In genomic region chr5:1507457-1507856, GRCh38 we compare ENCODE assay signal across 19 cellular contexts. TPM values are rescaled to one million over a fixed set of nuclear protein-coding genes. Genes with fewer than 3 reads are reported as not detected.
DNase-seq lines count a peak whose midpoint lies in the region; ATAC-seq and TF ChIP-seq lines count a peak whose summit lies in the region.
"Had no signal": no experiment of that assay in that cellular context is flagged by ENCODE, and none has a peak within 500 bp of the region (broad histone marks: within the 10 kb centered on the region; RNA-seq: fewer than 3 reads in every experiment).

No MANE protein-coding gene starts in this region.

- peaks cover 76% of the 10 kb centered on the region for H3K4me1 Mint-ChIP-seq in WTC11
- H3K4me1 Mint-ChIP-seq in osteocyte (ENCODE audit: unreplicated experiment) = peaks cover 10% of the 10 kb centered on the region

- CTCF ChIA-PET in WTC11 (lab: Charles Lee) = interaction anchor here (0.9 to 1.3 kb wide), 4 partner anchors 39 to 138 kb away, joined by 3 read pairs; no protein-coding TSS in a partner anchor

- H3K36me3 ChIP-seq in iPS-15b (ENCODE audit: control insufficient read depth, insufficient read depth, low read length) (peaks cover 49% of the 10 kb centered on the region), colonic mucosa (no peaks in the 10 kb centered on the region), esophagus muscularis mucosa (peaks cover 5 to 37% (median 25%) of the 10 kb centered on the region in 4 donors)

- H3K9me3 ChIP-seq in iPS-15b (ENCODE audit: control insufficient read depth, insufficient read depth, low read length) (no peaks in the 10 kb centered on the region), colonic mucosa (no peaks in the 10 kb centered on the region), esophagus muscularis mucosa (no peaks in the 10 kb centered on the region)
- H3K9me3 ChIP-seq: breast epithelium had no signal

- in situ Hi-C loops in G401 (cut with HindIII; ENCODE audit: low sequenced_read_pairs) = no loop called here

- H3K9me3 Mint-ChIP-seq in WTC11 (no peaks in the 10 kb centered on the region), osteocyte (ENCODE audit: unreplicated experiment) (no peaks in the 10 kb centered on the region)
- H3K9me3 Mint-ChIP-seq: activated naive CD8-positive, alpha-beta T cell treated with anti-CD3 and anti-CD28 coated beads for 36 hours; activated T-cell treated with anti-CD3 and anti-CD28 coated beads, Interleukin-2, amount 50 U/mL, for 24 hours; naive thymus-derived CD4-positive, alpha-beta T cell had no signal

- H3K27ac ChIP-seq in colonic mucosa (no peak overlapping the region), esophagus muscularis mucosa (replicated peaks in 1 of 4) (no peak overlapping the region)
- H3K27ac ChIP-seq: breast epithelium had no signal

- H3K27ac Mint-ChIP-seq in WTC11 (peak overlapping the region; percentile 88), osteocyte (ENCODE audit: unreplicated experiment) (no peak overlapping the region)
- H3K27ac Mint-ChIP-seq: activated naive CD8-positive, alpha-beta T cell treated with anti-CD3 and anti-CD28 coated beads for 36 hours; activated T-cell treated with anti-CD3 and anti-CD28 coated beads, Interleukin-2, amount 50 U/mL, for 24 hours had no signal

- WGBS in esophagus muscularis mucosa = 89% methylated on average over 3 of the region's 17 CpGs

- intact Hi-C loops in posterior cingulate gyrus (cut with DNase I) = no loop called here
- intact Hi-C loops in colonic mucosa (cut with DNase I) = no loop called here
- intact Hi-C loops in esophagus muscularis mucosa (cut with DNase I) = no loop called here

- DNase-seq in G401 (ENCODE audit: low spot score) (peak; percentile 87), WTC11 (ENCODE audit: low spot score) (no peak), posterior cingulate gyrus (peak in 6 of 10 donors; percentile 6 to 82 (median 45)), colonic mucosa (no peak), osteocyte (ENCODE audit: extremely low spot score, unreplicated experiment) (no peak), esophagus muscularis mucosa (ENCODE audit: extremely low spot score) (no peak), GOT3 (lab: John Stamatoyannopoulos, UW) (no peak)
- DNase-seq: activated CD4-positive, alpha-beta T cell treated with anti-CD3 and anti-CD28 coated beads, Interleukin-2, amount 50 U/mL, for 1 hour; activated naive CD8-positive, alpha-beta T cell treated with anti-CD3 and anti-CD28 coated beads for 36 hours; activated T-cell treated with anti-CD3 and anti-CD28 coated beads, Interleukin-2, amount 50 U/mL, for 24 hours; effector CD8-positive, alpha-beta T cell; naive thymus-derived CD4-positive, alpha-beta T cell; NCI-H2081 treated with DMSO at 0.1 percent for 48 hours; NCI-H526; OCI-M1; retina; stimulated activated CD4-positive, alpha-beta T cell treated with anti-CD3 and anti-CD28 coated beads, Interleukin-2, amount 100 ng/mL, for 24 hours had no signal

- ATAC-seq in WTC11 = no peak
- ATAC-seq: naive thymus-derived CD4-positive, alpha-beta T cell had no signal

- H3K4me1 ChIP-seq in iPS-15b (ENCODE audit: control insufficient read depth, insufficient read depth, low read length) (peaks cover 11% of the 10 kb centered on the region), colonic mucosa (no peaks in the 10 kb centered on the region), esophagus muscularis mucosa (peaks cover 0 to 30% (median 11%) of the 10 kb centered on the region in 4 donors)
- H3K4me1 ChIP-seq: breast epithelium had no signal

- no peak for TF ChIP-seq POLR2A in esophagus muscularis mucosa (IDR thresholded peaks at IDR 0.05; ENCODE audit: low read depth)

- H3K27me3 Mint-ChIP-seq in WTC11 (ENCODE audit: low read depth) = no peaks in the 10 kb centered on the region
- no peaks in the 10 kb centered on the region for H3K27me3 Mint-ChIP-seq in osteocyte (ENCODE audit: unreplicated experiment)
- H3K27me3 Mint-ChIP-seq: activated naive CD8-positive, alpha-beta T cell treated with anti-CD3 and anti-CD28 coated beads for 36 hours; activated T-cell treated with anti-CD3 and anti-CD28 coated beads, Interleukin-2, amount 50 U/mL, for 24 hours; naive thymus-derived CD4-positive, alpha-beta T cell had no signal

- no peaks in the 10 kb centered on the region for H3K27me3 ChIP-seq in iPS-15b (ENCODE audit: control insufficient read depth, insufficient read depth, low read length)
- no peaks in the 10 kb centered on the region for H3K27me3 ChIP-seq in colonic mucosa
- H3K27me3 ChIP-seq in esophagus muscularis mucosa = no peaks in the 10 kb centered on the region
- H3K27me3 ChIP-seq: breast epithelium had no signal

- TF ChIP-seq CTCF in WTC11 (IDR thresholded peaks at IDR 0.05) (no peak), colonic mucosa (IDR thresholded peaks at IDR 0.05) (no peak), osteocyte (IDR thresholded peaks at IDR 0.05) (no peak), esophagus muscularis mucosa (IDR thresholded peaks at IDR 0.05) (no peak)

- H3K4me3 ChIP-seq in iPS-15b (ENCODE audit: low read depth, low read length) = no peak overlapping the region
- H3K4me3 ChIP-seq in colonic mucosa = no peak overlapping the region
- no peak overlapping the region for H3K4me3 ChIP-seq in esophagus muscularis mucosa
- H3K4me3 ChIP-seq: breast epithelium had no signal

- TF ChIP-seq EP300 in esophagus muscularis mucosa (IDR thresholded peaks at IDR 0.05) = no peak

- H3K4me3 Mint-ChIP-seq in WTC11 = no peak overlapping the region
- no peak overlapping the region for H3K4me3 Mint-ChIP-seq in osteocyte (ENCODE audit: unreplicated experiment)
- H3K4me3 Mint-ChIP-seq: activated naive CD8-positive, alpha-beta T cell treated with anti-CD3 and anti-CD28 coated beads for 36 hours; activated T-cell treated with anti-CD3 and anti-CD28 coated beads, Interleukin-2, amount 50 U/mL, for 24 hours had no signal

- POLR2A ChIA-PET in WTC11 (lab: Charles Lee) = interaction anchor here (1.0 kb wide), 1 partner anchor 15 kb away, joined by 3 read pairs; no protein-coding TSS in a partner anchor

- H3K36me3 Mint-ChIP-seq in WTC11 (peaks cover 12% of the 10 kb centered on the region), osteocyte (ENCODE audit: unreplicated experiment) (no peaks in the 10 kb centered on the region)

- H3K9ac ChIP-seq in iPS-15b (ENCODE audit: low read depth, low read length) = peak overlapping the region; percentile 26
- H3K9ac ChIP-seq in colonic mucosa (ENCODE audit: low read depth in 2 of 2, low read length in 2 of 2) = no peak overlapping the region

TF ChIP-seq in WTC11, 78 proteins besides CTCF, POLR2A, EP300 and RAD21:
- TF ChIP-seq KAT7 (CRISPR knock-in tag; IDR thresholded peaks at IDR 0.05; ENCODE audit: borderline replicate concordance) = no peak
TF ChIP-seq in WTC11: peak in this region for 0.

RNA-seq across cellular contexts. Expression of gene LPCAT1, which starts 16.3 kb away (rescaled TPM):
- total RNA-seq in G401 (2014; rRNA removed; shearing (Covaris generic)) = 71.5 and 143 TPM in 2 replicates
- total RNA-seq in WTC11 (2021) (206 to 215 TPM (median 210 TPM) in 3 replicates), colonic mucosa (10 to 100 TPM; 17.1 to 27.3 TPM), osteocyte (37.9 and 39.9 TPM in 2 replicates), esophagus muscularis mucosa (10 to 100 TPM; 22.5 to 51.7 (median 35.0) TPM)

Comparison
In these comparisons a context has a peak if more than half of its experiments do, and no peak if none do; other contexts are left out.
1. DNase-seq: peak in G401 (single experiment) and posterior cingulate gyrus (6 of 10); none in WTC11 (single experiment), colonic mucosa (single experiment), osteocyte (single experiment), esophagus muscularis mucosa (single experiment) and GOT3 (single experiment).